17 cellular contexts compared by ENCODE assay signal in the genomic region with DNA sequence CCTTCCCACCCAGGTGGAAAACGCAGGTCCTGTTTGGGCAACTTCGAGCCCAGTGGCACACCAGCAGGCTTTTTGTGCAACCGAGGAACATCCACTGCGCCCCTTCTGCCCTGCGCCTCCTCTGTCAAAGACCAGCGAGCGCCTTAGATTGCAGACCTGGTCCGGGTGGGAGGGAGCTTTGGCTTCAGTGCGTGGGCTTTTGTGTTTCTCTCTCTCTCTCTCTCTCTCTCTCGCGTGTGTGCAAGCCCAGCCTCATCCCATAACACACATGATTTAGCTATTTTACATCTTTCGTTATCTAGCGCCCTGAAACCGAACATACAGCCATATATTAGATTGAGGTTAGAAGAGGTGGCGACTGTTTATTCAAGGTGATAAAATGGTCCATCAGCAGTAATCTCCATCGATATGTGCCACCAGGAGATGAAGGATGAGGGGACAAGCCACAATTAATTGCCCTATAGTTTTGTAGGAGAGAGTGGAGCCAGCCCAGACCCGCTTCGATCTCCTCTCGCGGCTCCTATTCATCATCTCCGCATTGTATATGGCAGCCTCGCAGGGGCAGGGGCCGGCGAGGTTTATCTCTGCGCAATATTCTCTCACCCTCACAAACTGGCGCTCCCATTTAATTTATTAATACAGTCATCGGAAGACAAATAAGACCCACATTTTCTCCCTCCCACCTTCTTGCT. TPM values are rescaled to one million over a fixed set of nuclear protein-coding genes. Genes with fewer than 3 reads are reported as not detected.
DNase-seq lines count a peak whose midpoint lies in the region; ATAC-seq and TF ChIP-seq lines count a peak whose summit lies in the region.
"Had no signal": no experiment of that assay in that cellular context is flagged by ENCODE, and none has a peak within 500 bp of the region (broad histone marks: within the 10 kb centered on the region; RNA-seq: fewer than 3 reads in every experiment).

No MANE protein-coding gene starts in this region.

- no CpG with 5 or more reads among the region's 27 CpGs for WGBS in iPS DF 6.9 (ENCODE audit: insufficient coverage, insufficient read length)

- ATAC-seq in T-helper 17 cell (no peak), HG02588 (IDR thresholded peaks at IDR 0.05; ENCODE audit: unreplicated experiment) (no peak)

- H3K27me3 ChIP-seq in iPS DF 6.9 (ENCODE audit: control insufficient read depth, insufficient read depth, low read length) (peaks cover 78% of the 10 kb centered on the region), osteoblast (ENCODE audit: insufficient read depth, low read length) (peaks cover 30% of the 10 kb centered on the region)

- no peak overlapping the region for H3K4me2 ChIP-seq in osteoblast (ENCODE audit: insufficient read depth, low read length)

- H3K79me2 ChIP-seq in osteoblast (ENCODE audit: insufficient read depth, low read length) = no peaks in the 10 kb centered on the region

- peaks cover 15% of the 10 kb centered on the region for H3K4me1 Mint-ChIP-seq in T-helper 17 cell
- peaks cover 6% of the 10 kb centered on the region for H3K4me1 Mint-ChIP-seq in activated naive CD4-positive, alpha-beta T cell treated with anti-CD3 and anti-CD28 coated beads, Interleukin-2, amount 10 ng/mL, durations not matched to agents 7 days and 5 days

- H3K9me3 ChIP-seq in T-helper 17 cell (ENCODE audit: control insufficient read depth, low read length, poor library complexity, severe bottlenecking) = no peaks in the 10 kb centered on the region
- no peaks in the 10 kb centered on the region for H3K9me3 ChIP-seq in iPS DF 6.9 (ENCODE audit: control insufficient read depth, insufficient read depth, low read length)
- H3K9me3 ChIP-seq in osteoblast (ENCODE audit: low read depth, low read length) = no peaks in the 10 kb centered on the region
- H3K9me3 ChIP-seq: vagina had no signal

- no peak overlapping the region for H2AFZ ChIP-seq in osteoblast (ENCODE audit: low read length)

- H3K4me1 ChIP-seq in iPS DF 6.9 (ENCODE audit: control insufficient read depth, insufficient read depth, low read length) (no peaks in the 10 kb centered on the region; the same call in 1 of the 2 replicates), osteoblast (ENCODE audit: insufficient read depth, low read length) (peaks cover 4% of the 10 kb centered on the region)

- CTCF ChIA-PET in activated naive CD4-positive, alpha-beta T cell treated with anti-CD3 and anti-CD28 coated beads, Interleukin-2, amount 10 ng/mL, durations not matched to agents 7 days and 5 days (lab: Charles Lee) = no interaction called here

- no peaks in the 10 kb centered on the region; the same call in 1 of the 2 replicates for H3K36me3 ChIP-seq in iPS DF 6.9 (ENCODE audit: control insufficient read depth, insufficient read depth, low read length)
- H3K36me3 ChIP-seq in osteoblast (ENCODE audit: insufficient read depth, low read length) = no peaks in the 10 kb centered on the region
- H3K36me3 ChIP-seq: vagina had no signal

- H3K27ac ChIP-seq in iPS DF 6.9 (ENCODE audit: low read length) (no peak overlapping the region), osteoblast (ENCODE audit: low read depth, low read length) (no peak overlapping the region)
- H3K27ac ChIP-seq: vagina had no signal

- no peaks in the 10 kb centered on the region for H3K9me3 Mint-ChIP-seq in activated naive CD4-positive, alpha-beta T cell treated with anti-CD3 and anti-CD28 coated beads, Interleukin-2, amount 10 ng/mL, durations not matched to agents 7 days and 5 days
- H3K9me3 Mint-ChIP-seq: activated CD4-positive, alpha-beta memory T cell treated with anti-CD3 and anti-CD28 coated beads, Interleukin-2, amount 10 ng/mL, durations not matched to agents 7 days and 5 days; activated T-helper 2 cell treated with anti-CD3 and anti-CD28 coated beads, Interferon-gamma antibody, Interleukin-2, Interleukin-4, amounts not matched to agents 10 μg/mL and 5 μg/mL and 100 μg/mL, durations not matched to agents 14 hours and 24 hours and 36 hours had no signal

- H3K4me3 ChIP-seq in iPS DF 6.9 (ENCODE audit: low read length) = peak overlapping the region; percentile 46; the same call in 1 of the 2 replicates
- H3K4me3 ChIP-seq in osteoblast (ENCODE audit: insufficient read depth, low read length) = no peak overlapping the region
- H3K4me3 ChIP-seq: vagina had no signal

- H4K20me1 ChIP-seq in osteoblast (ENCODE audit: insufficient read depth, low read length) = no peaks in the 10 kb centered on the region

- peaks cover 70% of the 10 kb centered on the region for H3K27me3 Mint-ChIP-seq in T-helper 17 cell
- peaks cover 97% of the 10 kb centered on the region for H3K27me3 Mint-ChIP-seq in activated naive CD4-positive, alpha-beta T cell treated with anti-CD3 and anti-CD28 coated beads, Interleukin-2, amount 10 ng/mL, durations not matched to agents 7 days and 5 days

- no peak for TF ChIP-seq CTCF in osteoblast (IDR thresholded peaks at IDR 0.05; ENCODE audit: extremely low read depth, low read depth, low read length)

- H3K4me3 Mint-ChIP-seq in T-helper 17 cell = peak overlapping the region; percentile 72
- H3K4me3 Mint-ChIP-seq in activated naive CD4-positive, alpha-beta T cell treated with anti-CD3 and anti-CD28 coated beads, Interleukin-2, amount 10 ng/mL, durations not matched to agents 7 days and 5 days = no peak overlapping the region
- H3K4me3 Mint-ChIP-seq: activated CD4-positive, alpha-beta memory T cell treated with anti-CD3 and anti-CD28 coated beads, Interleukin-2, amount 10 ng/mL, durations not matched to agents 7 days and 5 days had no signal

- DNase-seq in AG08396 (ENCODE audit: low spot score) (peak; percentile 28), T-helper 17 cell (no peak), iPS DF 6.9 (ENCODE audit: low read depth, low spot score) (no peak), osteoblast (ENCODE audit: insufficient read length, low spot score, missing footprints) (peak; percentile 75), epidermal melanocyte (ENCODE audit: insufficient read length, low spot score) (no peak), foreskin melanocyte (no peak)
- no peak for DNase-seq in activated naive CD4-positive, alpha-beta T cell treated with anti-CD3 and anti-CD28 coated beads, Interleukin-2, amount 10 ng/mL, durations not matched to agents 7 days and 5 days
- DNase-seq: activated CD4-positive, alpha-beta memory T cell treated with anti-CD3 and anti-CD28 coated beads, Interleukin-2, amount 10 ng/mL, durations not matched to agents 7 days and 5 days; dorsolateral prefrontal cortex; GF-D8; NCI-H1092; NCI-H2171 treated with DMSO at 0.1 percent for 48 hours; SHP77; T-helper 9 cell had no signal

- peaks cover 6% of the 10 kb centered on the region for H3K36me3 Mint-ChIP-seq in T-helper 17 cell (ENCODE audit: low read depth)
- H3K36me3 Mint-ChIP-seq in activated naive CD4-positive, alpha-beta T cell treated with anti-CD3 and anti-CD28 coated beads, Interleukin-2, amount 10 ng/mL, durations not matched to agents 7 days and 5 days = peaks cover 2% of the 10 kb centered on the region

- H3K27ac Mint-ChIP-seq in T-helper 17 cell = no peak overlapping the region
- no peak overlapping the region for H3K27ac Mint-ChIP-seq in activated naive CD4-positive, alpha-beta T cell treated with anti-CD3 and anti-CD28 coated beads, Interleukin-2, amount 10 ng/mL, durations not matched to agents 7 days and 5 days
- H3K27ac Mint-ChIP-seq: activated CD4-positive, alpha-beta memory T cell treated with anti-CD3 and anti-CD28 coated beads, Interleukin-2, amount 10 ng/mL, durations not matched to agents 7 days and 5 days; activated T-helper 2 cell treated with anti-CD3 and anti-CD28 coated beads, Interferon-gamma antibody, Interleukin-2, Interleukin-4, amounts not matched to agents 10 μg/mL and 5 μg/mL and 100 μg/mL, durations not matched to agents 14 hours and 24 hours and 36 hours had no signal

RNA-seq across cellular contexts. Expression of gene PRDM6, which starts 5.3 kb away (rescaled TPM):
- total RNA-seq in T-helper 17 cell = not detected
- total RNA-seq in osteoblast = 1.8 and 2.7 TPM in 2 replicates
- total RNA-seq: activated CD4-positive, alpha-beta memory T cell treated with anti-CD3 and anti-CD28 coated beads, Interleukin-2, amount 10 ng/mL, durations not matched to agents 7 days and 5 days; activated T-helper 2 cell treated with anti-CD3 and anti-CD28 coated beads, Interferon-gamma antibody, Interleukin-2, Interleukin-4, amounts not matched to agents 10 μg/mL and 5 μg/mL and 100 μg/mL, durations not matched to agents 14 hours and 24 hours and 36 hours had no signal

RNA-seq across cellular contexts. Expression of gene PPIC, which starts 57.8 kb away (rescaled TPM):
- not detected for total RNA-seq in T-helper 17 cell
- total RNA-seq in osteoblast = 92.8 and 109 TPM in 2 replicates
- total RNA-seq: activated CD4-positive, alpha-beta memory T cell treated with anti-CD3 and anti-CD28 coated beads, Interleukin-2, amount 10 ng/mL, durations not matched to agents 7 days and 5 days; activated T-helper 2 cell treated with anti-CD3 and anti-CD28 coated beads, Interferon-gamma antibody, Interleukin-2, Interleukin-4, amounts not matched to agents 10 μg/mL and 5 μg/mL and 100 μg/mL, durations not matched to agents 14 hours and 24 hours and 36 hours had no signal

Comparison
In these comparisons a context has a peak if more than half of its experiments do, and no peak if none do; other contexts are left out.
1. DNase-seq: peak in AG08396 (single experiment) and osteoblast (single experiment); none in T-helper 17 cell (0 of 3), iPS DF 6.9 (single experiment), epidermal melanocyte (single experiment), foreskin melanocyte (single experiment) and activated naive CD4-positive, alpha-beta T cell treated with anti-CD3 and anti-CD28 coated beads, Interleukin-2, amount 10 ng/mL, durations not matched to agents 7 days and 5 days (single experiment).
2. RNA of gene PPIC, which starts 57.8 kb away (total RNA-seq): 92.8 to 109 TPM in osteoblast; not detected in T-helper 17 cell; every median in the first group is over 10 times any median in the second.